17 cellular contexts compared by ENCODE assay signal in the genomic region with DNA sequence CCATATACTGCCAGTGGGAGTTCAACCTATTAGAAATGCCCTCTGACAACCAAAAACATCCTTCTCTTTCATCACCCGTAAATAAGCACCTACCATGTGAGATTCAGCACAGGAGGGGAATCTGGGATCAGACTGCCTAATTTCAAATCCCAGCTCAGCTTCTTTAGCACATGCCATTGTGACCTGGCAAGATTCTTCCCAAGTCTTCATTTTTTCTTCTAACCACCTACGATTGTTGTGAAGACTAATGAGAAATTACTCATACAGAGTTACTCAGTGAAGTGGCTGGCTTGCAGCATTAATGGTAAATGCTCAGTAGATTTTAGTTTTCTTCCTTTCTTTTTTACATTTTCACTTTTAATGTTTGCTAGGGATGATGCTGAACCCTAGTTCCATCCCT.
DNase-seq lines count a peak whose midpoint lies in the region; TF ChIP-seq lines count a peak whose summit lies in the region.
"Had no signal": no experiment of that assay in that cellular context is flagged by ENCODE, and none has a peak within 500 bp of the region (broad histone marks: within the 10 kb centered on the region; RNA-seq: fewer than 3 reads in every experiment).

No MANE protein-coding gene starts in this region.

- 0 out of 2 replicates have a peak overlapping the region, but pooled peaks have one; percentile 5 for H3K4me3 ChIP-seq in GM23248
- H3K4me3 ChIP-seq in SJCRH30 = no peak overlapping the region
- H3K4me3 ChIP-seq in smooth muscle cell = no peak overlapping the region
- no peak overlapping the region for H3K4me3 ChIP-seq in SK-N-SH (ENCODE audit: low read depth in 2 of 2, low read length in 1 of 2)
- H3K4me3 ChIP-seq: SJSA1 had no signal

- H3K36me3 ChIP-seq in GM23248 (ENCODE audit: low read depth) = no peaks in the 10 kb centered on the region
- no peaks in the 10 kb centered on the region for H3K36me3 ChIP-seq in SJCRH30
- no peaks in the 10 kb centered on the region for H3K36me3 ChIP-seq in smooth muscle cell (ENCODE audit: low read depth)
- peaks cover 0 to 7% of the 10 kb centered on the region in 2 experiments for H3K36me3 ChIP-seq in SK-N-SH (replicated peaks in 1 of 2; ENCODE audit: control insufficient read depth in 1 of 2, insufficient read depth in 2 of 2, low read length in 1 of 2)
- H3K36me3 ChIP-seq: SJSA1 had no signal

- TF ChIP-seq RAD21 in SK-N-SH (IDR thresholded peaks at IDR 0.05; ENCODE audit: low read length) = no peak

- DNase-seq in GM03348 (ENCODE audit: low spot score) (peak; percentile 40), GM23248 (peak; percentile 73), SJCRH30 (no peak), smooth muscle cell (lab: John Stamatoyannopoulos, UW; ENCODE audit: unreplicated experiment) (no peak), NCI-H1048 (lab: John Stamatoyannopoulos, UW) (no peak), SK-N-SH (no peak), glomerular visceral epithelial cell (ENCODE audit: extremely low spot score) (no peak)
- DNase-seq: ACHN, GOT3, KBM-7, NCI-H1105 treated with DMSO at 0.1 percent for 48 hours, NCI-H187 treated with DMSO at 0.1 percent for 48 hours, NCI-H2171 treated with DMSO at 0.1 percent for 48 hours, OCI-M1, T-helper 1 cell had no signal

- no peak overlapping the region for H2AFZ ChIP-seq in GM23248
- no peak overlapping the region for H2AFZ ChIP-seq in smooth muscle cell (ENCODE audit: low read depth)
- H2AFZ ChIP-seq in SK-N-SH (ENCODE audit: low read depth) = no peak overlapping the region

- H3K27me3 ChIP-seq in GM23248 (replicated peaks; ENCODE audit: insufficient read depth) (no peaks in the 10 kb centered on the region), SJCRH30 (no peaks in the 10 kb centered on the region), smooth muscle cell (ENCODE audit: low read depth) (no peaks in the 10 kb centered on the region), SK-N-SH (ENCODE audit: insufficient read depth) (no peaks in the 10 kb centered on the region)

- 49 to 54% methylated on average over 2 of the region's 2 CpGs for WGBS in GM23248 (ENCODE audit: low coverage in 1 of 2, low lambda C conversion rate in 2 of 2, missing lambda C conversion rate in 2 of 2), 2 experiments
- WGBS in smooth muscle cell (ENCODE audit: low lambda C conversion rate) = 62% methylated on average over 2 of the region's 2 CpGs
- 84% methylated on average over 2 of the region's 2 CpGs for WGBS in SK-N-SH (ENCODE audit: low lambda C conversion rate)

- H3F3A ChIP-seq in GM23248 (ENCODE audit: insufficient read depth) (no peaks in the 10 kb centered on the region), smooth muscle cell (ENCODE audit: low read depth) (no peaks in the 10 kb centered on the region), SK-N-SH (replicated peaks; ENCODE audit: insufficient read depth) (no peaks in the 10 kb centered on the region)

- TF ChIP-seq CTCF in smooth muscle cell (IDR thresholded peaks at IDR 0.05; ENCODE audit: borderline replicate concordance, insufficient read depth, poor library complexity, severe bottlenecking) (no peak), SK-N-SH (IDR thresholded peaks at IDR 0.05) (no peak)

- H3K79me2 ChIP-seq in GM23248 (ENCODE audit: insufficient read depth) (peaks cover 63% of the 10 kb centered on the region), smooth muscle cell (ENCODE audit: low read depth) (peaks cover 86% of the 10 kb centered on the region), SK-N-SH (ENCODE audit: insufficient read depth) (peaks cover 45% of the 10 kb centered on the region)

- TF ChIP-seq EP300 in SK-N-SH (IDR thresholded peaks at IDR 0.05; ENCODE audit: borderline replicate concordance in 1 of 2, low read depth in 1 of 2, low read length in 1 of 2) = no peak

- POLR2A ChIA-PET in SK-N-SH (lab: Yijun Ruan, JAX) = no interaction called here

- H3K27ac ChIP-seq in GM23248 = peak overlapping the region; percentile 50
- peak overlapping the region; percentile 77 for H3K27ac ChIP-seq in SJCRH30
- peak overlapping the region; percentile 36 for H3K27ac ChIP-seq in smooth muscle cell (ENCODE audit: low read depth)
- H3K27ac ChIP-seq in SK-N-SH (ENCODE audit: low read depth in 2 of 2, low read length in 1 of 2) = no peak overlapping the region
- H3K27ac ChIP-seq: RWPE1, SJSA1 had no signal

- H3K9ac ChIP-seq in GM23248 = peak overlapping the region; percentile 40
- H3K9ac ChIP-seq in smooth muscle cell (ENCODE audit: low read depth) = peak overlapping the region; percentile 9
- H3K9ac ChIP-seq in SK-N-SH = no peak overlapping the region

- H4K20me1 ChIP-seq in GM23248 (ENCODE audit: insufficient read depth) (no peaks in the 10 kb centered on the region), smooth muscle cell (ENCODE audit: low read depth) (peaks cover 99% of the 10 kb centered on the region), SK-N-SH (ENCODE audit: insufficient read depth) (peaks cover 58% of the 10 kb centered on the region)

- H3K4me2 ChIP-seq in GM23248 (ENCODE audit: unreplicated experiment) (peak overlapping the region; percentile 68), smooth muscle cell (peak overlapping the region; percentile 21), SK-N-SH (no peak overlapping the region)

- no peaks in the 10 kb centered on the region for H3K9me3 ChIP-seq in GM23248 (ENCODE audit: low read depth)
- H3K9me3 ChIP-seq in SJCRH30 (replicated peaks) = no peaks in the 10 kb centered on the region
- no peaks in the 10 kb centered on the region for H3K9me3 ChIP-seq in smooth muscle cell (replicated peaks; ENCODE audit: low read depth)
- no peaks in the 10 kb centered on the region for H3K9me3 ChIP-seq in SK-N-SH
- H3K9me3 ChIP-seq: SJSA1 had no signal

- in situ Hi-C loops in GM23248 (cut with MboI) = no loop called here

- H3K4me1 ChIP-seq in GM23248 (ENCODE audit: insufficient read depth) (peaks cover 17% of the 10 kb centered on the region), SJCRH30 (peaks cover 28% of the 10 kb centered on the region), smooth muscle cell (ENCODE audit: low read depth) (peaks cover 13% of the 10 kb centered on the region), SK-N-SH (ENCODE audit: control insufficient read depth in 1 of 2, insufficient read depth in 2 of 2, low read depth in 1 of 2, low read length in 1 of 2) (peaks cover 0 to 16% of the 10 kb centered on the region in 2 experiments; a peak in 2 of 4 replicates)
- H3K4me1 ChIP-seq: SJSA1 had no signal

- CTCF ChIA-PET in SK-N-SH (lab: Yijun Ruan, JAX) = interaction anchor here (0.6 to 2.0 kb wide), 4 partner anchors 9 to 82 kb away, joined by 3 to 7 read pairs (median 4); no protein-coding TSS in a partner anchor

- H3K9me2 ChIP-seq in GM23248 (ENCODE audit: insufficient read depth) = no peaks in the 10 kb centered on the region
- H3K9me2 ChIP-seq in SK-N-SH = no peaks in the 10 kb centered on the region

TF ChIP-seq in SK-N-SH, 30 proteins besides CTCF, POLR2A, EP300 and RAD21:
- TF ChIP-seq MAX (IDR thresholded peaks at IDR 0.05; ENCODE audit: low read depth) (no peak), TAF1 (IDR thresholded peaks at IDR 0.05; ENCODE audit: borderline replicate concordance, low read depth, low read length) (no peak), ZBTB33 (IDR thresholded peaks at IDR 0.05; ENCODE audit: borderline replicate concordance, low read depth) (no peak), POLR2AphosphoS5 (IDR thresholded peaks at IDR 0.05; ENCODE audit: low read depth, low read length) (no peak), SIN3A (IDR thresholded peaks at IDR 0.05; ENCODE audit: borderline replicate concordance, low read depth, low read length) (no peak), NFIC (IDR thresholded peaks at IDR 0.05; ENCODE audit: borderline replicate concordance) (no peak), YY1 (IDR thresholded peaks at IDR 0.05; ENCODE audit: low read depth) (no peak), GATA2 (CRISPR knock-in tag; IDR thresholded peaks at IDR 0.05) (no peak), NRF1 (IDR thresholded peaks at IDR 0.05; ENCODE audit: low read depth, low read length) (no peak), CHD2 (IDR thresholded peaks at IDR 0.05; ENCODE audit: low read length, partially characterized antibody) (no peak), RFX5 (IDR thresholded peaks at IDR 0.05; ENCODE audit: low read length) (no peak), TCF12 (IDR thresholded peaks at IDR 0.05) (no peak), SMC3 (IDR thresholded peaks at IDR 0.05; ENCODE audit: low read depth, low read length) (no peak)
- TF ChIP-seq, protein P1, sequence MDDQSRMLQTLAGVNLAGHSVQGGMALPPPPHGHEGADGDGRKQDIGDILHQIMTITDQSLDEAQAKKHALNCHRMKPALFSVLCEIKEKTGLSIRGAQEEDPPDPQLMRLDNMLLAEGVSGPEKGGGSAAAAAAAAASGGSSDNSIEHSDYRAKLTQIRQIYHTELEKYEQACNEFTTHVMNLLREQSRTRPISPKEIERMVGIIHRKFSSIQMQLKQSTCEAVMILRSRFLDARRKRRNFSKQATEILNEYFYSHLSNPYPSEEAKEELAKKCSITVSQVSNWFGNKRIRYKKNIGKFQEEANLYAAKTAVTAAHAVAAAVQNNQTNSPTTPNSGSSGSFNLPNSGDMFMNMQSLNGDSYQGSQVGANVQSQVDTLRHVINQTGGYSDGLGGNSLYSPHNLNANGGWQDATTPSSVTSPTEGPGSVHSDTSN (IDR thresholded peaks at IDR 0.05) = no peak

Comparison
In these comparisons a context has a peak if more than half of its experiments do, and no peak if none do; other contexts are left out.
1. DNase-seq: peak in GM03348 (single experiment) and GM23248 (single experiment); none in SJCRH30 (0 of 2), smooth muscle cell (single experiment), NCI-H1048 (single experiment), SK-N-SH (single experiment) and glomerular visceral epithelial cell (single experiment).
2. H3K27ac ChIP-seq: peak in GM23248 (single experiment), SJCRH30 (single experiment) and smooth muscle cell (single experiment); none in SK-N-SH (0 of 2).